9 cellular contexts compared by ENCODE assay signal in genomic region chr19:29694669-29695627, GRCh38. TPM values are rescaled to one million over a fixed set of nuclear protein-coding genes. Genes with fewer than 3 reads are reported as not detected.
A peak's percentile ranks its signal among the peaks of the same experiment; 100 is the strongest.
DNase-seq lines count a peak whose midpoint lies in the region; ATAC-seq and TF ChIP-seq lines count a peak whose summit lies in the region.
"Had no signal": no experiment of that assay in that cellular context is flagged by ENCODE, and none has a peak within 500 bp of the region (broad histone marks: within the 10 kb centered on the region; RNA-seq: fewer than 3 reads in every experiment).

No MANE protein-coding gene starts in this region.

- POLR2A ChIA-PET in CD4-positive, alpha-beta memory T cell (lab: Charles Lee; ENCODE audit: partially characterized antibody) = interaction anchor here (0.7 to 2.0 kb wide), 8 partner anchors 17 to 192 kb away, joined by 3 to 55 read pairs (median 4); partner anchors contain the start of genes C19orf12 and POP4
- POLR2A ChIA-PET in RWPE1 (lab: Yijun Ruan, JAX; ENCODE audit: low non-redundant PET) = no interaction called here

- no peaks in the 10 kb centered on the region for H3K36me3 Mint-ChIP-seq in CD4-positive, alpha-beta memory T cell

- ATAC-seq in GM19452 (IDR thresholded peaks at IDR 0.05; ENCODE audit: unreplicated experiment) (peak; percentile 97), thoracic aorta (ENCODE audit: insufficient number of reproducible peaks, low FRiP score, low read depth) (peak; percentile 74)

- CTCF ChIA-PET in CD4-positive, alpha-beta memory T cell (lab: Charles Lee; ENCODE audit: partially characterized antibody) = interaction anchor here (0.9 to 8.5 kb wide), 22 partner anchors 8 to 181 kb away, joined by 3 to 278 read pairs (median 7); partner anchors contain the start of genes C19orf12, PLEKHF1 and POP4
- CTCF ChIA-PET in RWPE1 (lab: Yijun Ruan, JAX) = interaction anchor here (0.6 to 0.8 kb wide), 4 partner anchors 14 to 84 kb away, joined by 3 to 4 read pairs (median 3); no protein-coding TSS in a partner anchor

- intact Hi-C loops in CD4-positive, alpha-beta memory T cell (cut with micrococcal nuclease) = loop anchor here (1.0 to 10.0 kb wide), 3 partner anchors 21 to 230 kb away; partner anchors contain the start of gene VSTM2B

- H3K4me3 Mint-ChIP-seq in CD4-positive, alpha-beta memory T cell = no peak overlapping the region

- no peak overlapping the region for H3K4me3 ChIP-seq in CD4-positive, alpha-beta memory T cell (ENCODE audit: low read length in 2 of 2)
- H3K4me3 ChIP-seq in HL-60 (replicated peaks; ENCODE audit: insufficient read depth, low read length) (no peak overlapping the region), fibroblast of villous mesenchyme (ENCODE audit: low read depth, low read length) (no peak overlapping the region), thoracic aorta (no peak overlapping the region)
- H3K4me3 ChIP-seq: SK-N-MC had no signal

- H3K27ac Mint-ChIP-seq in CD4-positive, alpha-beta memory T cell = peak overlapping the region; percentile 58 to 89 (median 78)

- TF ChIP-seq CTCF in HL-60 (IDR thresholded peaks at IDR 0.05; ENCODE audit: insufficient read depth, low read length) (peak; percentile 82), RWPE1 (conservative IDR thresholded peaks at IDR 0.05; ENCODE audit: low read depth) (peak; percentile 71), fibroblast of villous mesenchyme (IDR thresholded peaks at IDR 0.05; ENCODE audit: insufficient read depth, low read depth, low read length) (peak; percentile 90), thoracic aorta (IDR thresholded peaks at IDR 0.05) (peak; percentile 88)

- DNase-seq in CD4-positive, alpha-beta memory T cell = peak; percentile 75 to 82 (median 78)
- DNase-seq in HL-60 (ENCODE audit: low read depth in 1 of 2, low spot score in 1 of 2) (peak; percentile 59 to 85), RWPE1 (ENCODE audit: low spot score) (peak; percentile 19), fibroblast of villous mesenchyme (ENCODE audit: low read depth) (peak; percentile 76), nucleus accumbens (lab: John Stamatoyannopoulos, UW) (peak in 54 of 56 donors; percentile 24 to 90 (median 80)), thoracic aorta (ENCODE audit: low spot score) (no peak)
- DNase-seq in activated effector memory CD4-positive, alpha-beta T cell treated with Interleukin-2 at 50 U/mL for 16 hours = peak; percentile 69

- H3K4me1 Mint-ChIP-seq in CD4-positive, alpha-beta memory T cell = peaks cover 7 to 30% (median 12%) of the 10 kb centered on the region in 4 donors

- no peak overlapping the region for H3K27ac ChIP-seq in CD4-positive, alpha-beta memory T cell (ENCODE audit: low read depth, low read length)
- H3K27ac ChIP-seq in HL-60 (replicated peaks) = no peak overlapping the region
- H3K27ac ChIP-seq in RWPE1 = no peak overlapping the region
- peak overlapping the region; percentile 43 to 66 for H3K27ac ChIP-seq in thoracic aorta

- no peaks in the 10 kb centered on the region for H3K27me3 ChIP-seq in CD4-positive, alpha-beta memory T cell (ENCODE audit: insufficient read depth, low read length)
- H3K27me3 ChIP-seq in HL-60 (ENCODE audit: insufficient read depth, poor library complexity, severe bottlenecking) (no peaks in the 10 kb centered on the region), thoracic aorta (replicated peaks; ENCODE audit: insufficient read depth) (no peaks in the 10 kb centered on the region)

- H3K36me3 ChIP-seq in CD4-positive, alpha-beta memory T cell (ENCODE audit: insufficient read depth, low read length) = no peaks in the 10 kb centered on the region
- H3K36me3 ChIP-seq in thoracic aorta = no peaks in the 10 kb centered on the region

- H3K9me3 Mint-ChIP-seq in CD4-positive, alpha-beta memory T cell = no peaks in the 10 kb centered on the region

- H3K27me3 Mint-ChIP-seq in CD4-positive, alpha-beta memory T cell = no peaks in the 10 kb centered on the region

- no peaks in the 10 kb centered on the region for H3K9me3 ChIP-seq in CD4-positive, alpha-beta memory T cell (ENCODE audit: control insufficient read depth in 1 of 2, low read length in 2 of 2)
- H3K9me3 ChIP-seq in thoracic aorta = peaks cover 5% of the 10 kb centered on the region

- H3K4me1 ChIP-seq in CD4-positive, alpha-beta memory T cell (ENCODE audit: insufficient read depth, low read length) = peaks cover 12% of the 10 kb centered on the region
- peaks cover 0 to 15% of the 10 kb centered on the region in 2 donors for H3K4me1 ChIP-seq in thoracic aorta (ENCODE audit: control insufficient read depth in 1 of 2, low read depth in 2 of 2)

RNA-seq across cellular contexts. Expression of gene C19orf12, which starts 20.1 kb away (rescaled TPM):
- 10 to 100 TPM; 29.3 to 30.1 TPM for total RNA-seq in CD4-positive, alpha-beta memory T cell
- 10 to 100 TPM; 22.7 to 23.6 TPM for polyA plus RNA-seq in CD4-positive, alpha-beta memory T cell
- total RNA-seq in fibroblast of villous mesenchyme (29.0 and 38.4 TPM in 2 replicates), thoracic aorta (10 to 100 TPM; 36.1 to 46.4 TPM)

RNA-seq across cellular contexts. Expression of gene PLEKHF1, which starts 29.7 kb away (rescaled TPM):
- total RNA-seq in CD4-positive, alpha-beta memory T cell = 10 to 100 TPM; 31.2 to 32.4 TPM
- 10 to 100 TPM; 15.3 to 36.0 TPM for polyA plus RNA-seq in CD4-positive, alpha-beta memory T cell
- total RNA-seq in fibroblast of villous mesenchyme = 9.9 and 22.5 TPM in 2 replicates
- total RNA-seq in thoracic aorta = 10 to 100 TPM; 21.4 to 56.2 TPM

Comparison
In these comparisons a context has a peak if more than half of its experiments do, and no peak if none do; other contexts are left out.
1. H3K27ac ChIP-seq: peak in thoracic aorta (2 of 2); none in CD4-positive, alpha-beta memory T cell (single experiment), HL-60 (single experiment) and RWPE1 (single experiment).
2. Peak in every context shown above with its lines, with median percentiles within 50 percentile points of each other: CTCF ChIP-seq.